ENCODE assay signal across 9 cellular contexts in genomic region chr11:59216654-59217640, GRCh38. TPM values are rescaled to one million over a fixed set of nuclear protein-coding genes. Genes with fewer than 3 reads are reported as not detected.
A peak's percentile ranks its signal among the peaks of the same experiment; 100 is the strongest.
DNase-seq lines count a peak whose midpoint lies in the region; ATAC-seq and TF ChIP-seq lines count a peak whose summit lies in the region.
"Had no signal": no experiment of that assay in that cellular context is flagged by ENCODE, and none has a peak within 500 bp of the region (broad histone marks: within the 10 kb centered on the region; RNA-seq: fewer than 3 reads in every experiment).

No MANE protein-coding gene starts in this region.

- dilution Hi-C loops in IMR-90 (cut with HindIII; ENCODE audit: low sequenced_read_pairs, unreplicated experiment): no loop called here

- H3K36me3 Mint-ChIP-seq in endodermal cell (ENCODE audit: low read depth): no peaks in the 10 kb centered on the region
- no peaks in the 10 kb centered on the region for H3K36me3 Mint-ChIP-seq in T-helper 2 cell treated with Interferon-gamma antibody and Interleukin-4, amounts not matched to agents 5 μg/mL and 100 μg/mL, for 36 hours (ENCODE audit: low read depth)

- POLR2A ChIA-PET in IMR-90 (lab: Charles Lee; ENCODE audit: unreplicated experiment): no interaction called here

- H3K4me1 ChIP-seq in IMR-90 (ENCODE audit: control insufficient read depth, insufficient read depth, low read length) (peaks cover 19% of the 10 kb centered on the region), endodermal cell (ENCODE audit: control insufficient read depth, insufficient read depth, low read length) (no peaks in the 10 kb centered on the region)

- no peaks in the 10 kb centered on the region for H3K4me1 Mint-ChIP-seq in endodermal cell
- peaks cover 6% of the 10 kb centered on the region for H3K4me1 Mint-ChIP-seq in T-helper 2 cell treated with Interferon-gamma antibody and Interleukin-4, amounts not matched to agents 5 μg/mL and 100 μg/mL, for 36 hours (ENCODE audit: low read depth)

- H3K4ac ChIP-seq in IMR-90 (ENCODE audit: low read depth, low read length): no peak overlapping the region

- intact Hi-C loops in IMR-90 (cut with micrococcal nuclease): no loop called here
- intact Hi-C loops in sciatic nerve (cut with DNase I): no loop called here

- H3K27me3 ChIP-seq in IMR-90 (ENCODE audit: control insufficient read depth, insufficient read depth, low read length) (peaks cover 12% of the 10 kb centered on the region), endodermal cell (ENCODE audit: control insufficient read depth, insufficient read depth, low read length, poor library complexity, severe bottlenecking) (no peaks in the 10 kb centered on the region)

- peak overlapping the region; percentile 48; the same call in 1 of the 2 replicates for H3K4me2 ChIP-seq in IMR-90 (ENCODE audit: low read depth, low read length)

- H3K79me1 ChIP-seq in IMR-90 (ENCODE audit: low read depth in 1 of 2, low read length in 2 of 2): no peaks in the 10 kb centered on the region

- H4K20me1 ChIP-seq in IMR-90 (ENCODE audit: insufficient read depth, low read length): no peaks in the 10 kb centered on the region

- H3K27ac Mint-ChIP-seq in endodermal cell: no peak overlapping the region
- H3K27ac Mint-ChIP-seq in T-helper 2 cell treated with Interferon-gamma antibody and Interleukin-4, amounts not matched to agents 5 μg/mL and 100 μg/mL, for 36 hours: no peak overlapping the region

- no peaks in the 10 kb centered on the region for H3K36me3 ChIP-seq in IMR-90 (ENCODE audit: control insufficient read depth, insufficient read depth, low read length)
- H3K36me3 ChIP-seq in endodermal cell (ENCODE audit: control insufficient read depth, insufficient read depth, low read length): no peaks in the 10 kb centered on the region

- H3K27ac ChIP-seq in IMR-90 (ENCODE audit: insufficient read depth, low read length) (no peak overlapping the region), endodermal cell (ENCODE audit: low read depth, low read length) (no peak overlapping the region)

- H2BK20ac ChIP-seq in IMR-90 (ENCODE audit: low read depth, low read length): peak overlapping the region; percentile 50

- H2BK15ac ChIP-seq in IMR-90 (ENCODE audit: low read depth, low read length): 0 out of 3 replicates have a peak overlapping the region, but pooled peaks have one; percentile 4

- H3K9me1 ChIP-seq in IMR-90 (ENCODE audit: insufficient read depth, low read length): peaks cover 12% of the 10 kb centered on the region

- no TSS peak for BruUV-seq in IMR-90 (replicated peaks; lab: Mats Ljungman, UMichigan)

- DNase-seq in IMR-90: peak; percentile 67
- peak; percentile 28 for DNase-seq in choroid plexus epithelial cell (ENCODE audit: low read depth)
- DNase-seq in sciatic nerve (ENCODE audit: low spot score): no peak
- DNase-seq in NCI-H774 (lab: John Stamatoyannopoulos, UW): no peak
- DNase-seq in endodermal cell: no peak
- no peak for DNase-seq in T-helper 2 cell treated with Interferon-gamma antibody and Interleukin-4, amounts not matched to agents 5 μg/mL and 100 μg/mL, for 36 hours (ENCODE audit: low spot score)

- peak overlapping the region; percentile 29 for H3K23ac ChIP-seq in IMR-90 (ENCODE audit: low read depth, low read length)

- in situ Hi-C loops in IMR-90 (cut with MboI; ENCODE audit: low sequenced_read_pairs): no loop called here

- no peak overlapping the region for H4K91ac ChIP-seq in IMR-90 (ENCODE audit: insufficient read depth, low read depth, low read length)

- peak overlapping the region; percentile 38; the same call in 1 of the 2 replicates for H3K14ac ChIP-seq in IMR-90 (replicated peaks; ENCODE audit: low read depth, low read length)

- H3K4me3 ChIP-seq in IMR-90 (ENCODE audit: insufficient read depth, low read depth, low read length) (no peak overlapping the region), choroid plexus epithelial cell (ENCODE audit: low read depth, low read length) (no peak overlapping the region), endodermal cell (ENCODE audit: low read length) (no peak overlapping the region)

- H3K9me3 ChIP-seq in IMR-90 (ENCODE audit: control insufficient read depth, insufficient read depth, low read length) (no peaks in the 10 kb centered on the region), endodermal cell (ENCODE audit: control insufficient read depth, low read length) (no peaks in the 10 kb centered on the region)

- no peak for TF ChIP-seq RAD21 in IMR-90 (IDR thresholded peaks at IDR 0.05; ENCODE audit: low read length)

- peak overlapping the region; percentile 3 for H2AFZ ChIP-seq in IMR-90 (replicated peaks; ENCODE audit: low read length, poor library complexity)

- peaks cover 6% of the 10 kb centered on the region for H3K27me3 Mint-ChIP-seq in endodermal cell (ENCODE audit: insufficient read depth)
- peaks cover 5% of the 10 kb centered on the region for H3K27me3 Mint-ChIP-seq in T-helper 2 cell treated with Interferon-gamma antibody and Interleukin-4, amounts not matched to agents 5 μg/mL and 100 μg/mL, for 36 hours (ENCODE audit: low read depth)

- peak overlapping the region; percentile 2 for H3K18ac ChIP-seq in IMR-90 (ENCODE audit: low read depth, low read length)

- H3K9ac ChIP-seq in IMR-90 (ENCODE audit: low read depth, low read length) (no peak overlapping the region), endodermal cell (ENCODE audit: extremely low read depth, low read length, poor library complexity, severe bottlenecking) (no peak overlapping the region)

- H2BK5ac ChIP-seq in IMR-90 (ENCODE audit: low read depth, low read length, poor library complexity, severe bottlenecking): no peak overlapping the region

- H3K4me3 Mint-ChIP-seq in endodermal cell: no peak overlapping the region
- H3K4me3 Mint-ChIP-seq in T-helper 2 cell treated with Interferon-gamma antibody and Interleukin-4, amounts not matched to agents 5 μg/mL and 100 μg/mL, for 36 hours: no peak overlapping the region

- no peak overlapping the region for H2AK9ac ChIP-seq in IMR-90 (replicated peaks; ENCODE audit: low read depth, low read length, poor library complexity)

- peak overlapping the region; percentile 10 to 53; a peak in 2 of 4 replicates for H4K8ac ChIP-seq in IMR-90 (ENCODE audit: low read depth in 2 of 2, low read length in 2 of 2)

- 56% methylated on average over 3 of the region's 9 CpGs; no CpG with 5 or more reads in 1 of the 2 experiments for whole genome bisulfite sequencing in IMR-90 (ENCODE audit: extremely low coverage in 2 of 2, insufficient read length in 1 of 2), 2 experiments
- 89 to 95% methylated on average over 7 to 9 of the region's 9 CpGs for WGBS in endodermal cell (ENCODE audit: insufficient coverage in 1 of 2, insufficient read length in 1 of 2), 2 experiments

- no peak overlapping the region; the same call in 1 of the 2 replicates for H4K5ac ChIP-seq in IMR-90 (ENCODE audit: low read depth, low read length)

- ATAC-seq in GM18502 (IDR thresholded peaks at IDR 0.05; ENCODE audit: poor library complexity, unreplicated experiment) (peak; percentile 90), GM21619 (IDR thresholded peaks at IDR 0.05; ENCODE audit: unreplicated experiment) (peak; percentile 87), IMR-90 (ENCODE audit: low read depth) (no peak), sciatic nerve (peak; percentile 88)

- no peaks in the 10 kb centered on the region for H3K9me3 Mint-ChIP-seq in endodermal cell
- H3K9me3 Mint-ChIP-seq in T-helper 2 cell treated with Interferon-gamma antibody and Interleukin-4, amounts not matched to agents 5 μg/mL and 100 μg/mL, for 36 hours: no peaks in the 10 kb centered on the region

- no peak for TF ChIP-seq POLR2A in IMR-90 (IDR thresholded peaks at IDR 0.05; ENCODE audit: low read depth, low read length)

- no peak overlapping the region for H3K56ac ChIP-seq in IMR-90 (ENCODE audit: extremely low read depth, insufficient read depth, low read length)

- CTCF ChIA-PET in IMR-90 (lab: Yijun Ruan, JAX): no interaction called here

- peak overlapping the region; percentile 70; the same call in 1 of the 2 replicates for H2BK120ac ChIP-seq in IMR-90 (ENCODE audit: low read depth, low read length)

- H2AK5ac ChIP-seq in IMR-90 (ENCODE audit: low read depth, low read length): no peak overlapping the region

- TF ChIP-seq CTCF in IMR-90 (conservative IDR thresholded peaks at IDR 0.05; ENCODE audit: low read depth, low read length) (no peak), choroid plexus epithelial cell (conservative IDR thresholded peaks at IDR 0.05; ENCODE audit: low read depth, low read length) (no peak), endodermal cell (conservative IDR thresholded peaks at IDR 0.05) (no peak)

TF ChIP-seq in IMR-90, 13 proteins besides CTCF, POLR2A, EP300 and RAD21:
- TF ChIP-seq FOS (IDR thresholded peaks at IDR 0.05; ENCODE audit: low read depth, low read length): no peak
- no peak for TF ChIP-seq RCOR1 (IDR thresholded peaks at IDR 0.05; ENCODE audit: insufficient replicate concordance, low read length)
- no peak for TF ChIP-seq MAFK (IDR thresholded peaks at IDR 0.05; ENCODE audit: low read depth, low read length)
- no peak for TF ChIP-seq CHD1 (IDR thresholded peaks at IDR 0.05; ENCODE audit: low read depth, low read length)
- no peak for TF ChIP-seq MXI1 (IDR thresholded peaks at IDR 0.05; ENCODE audit: borderline replicate concordance, low read depth, low read length)
- TF ChIP-seq SMC3 (IDR thresholded peaks at IDR 0.05; ENCODE audit: low read depth, low read length): no peak
- peak; percentile 80 for TF ChIP-seq BHLHE40 (IDR thresholded peaks at IDR 0.05; ENCODE audit: low read depth, low read length)

RNA-seq across cellular contexts. Expression of gene MPEG1, which starts 4.2 kb away (rescaled TPM):
- total RNA-seq in IMR-90 (2012; rRNA removed) (not detected in 2 replicates), sciatic nerve (18.0 TPM), endodermal cell (not detected)
- not detected in 2 replicates for polyA plus RNA-seq in IMR-90 (2012; rRNA removed)
- not detected in 2 replicates for polyA plus RNA-seq in IMR-90 (2012; cell fraction: cytosol; rRNA removed)
- polyA plus RNA-seq in IMR-90 (2012; cell fraction: nucleus; rRNA removed; ENCODE audit: low replicate concordance): not detected in 2 replicates
- polyA plus RNA-seq in endodermal cell (2013, experiment 1 of 2): not detected
- not detected for polyA plus RNA-seq in endodermal cell (2013, experiment 2 of 2)
- total RNA-seq: myocyte had no signal

RNA-seq across cellular contexts. Expression of gene DTX4, which starts 45.0 kb away (rescaled TPM):
- 2.5 and 2.7 TPM in 2 replicates for total RNA-seq in IMR-90 (2012; rRNA removed)
- 3.0 and 3.1 TPM in 2 replicates for polyA plus RNA-seq in IMR-90 (2012; rRNA removed)
- 1.1 and 1.5 TPM in 2 replicates for polyA plus RNA-seq in IMR-90 (2012; cell fraction: cytosol; rRNA removed)
- polyA plus RNA-seq in IMR-90 (2012; cell fraction: nucleus; rRNA removed; ENCODE audit: low replicate concordance): 3.8 and 4.2 TPM in 2 replicates
- total RNA-seq in sciatic nerve: 35.9 TPM
- total RNA-seq in endodermal cell: 10 to 100 TPM; 16.1 to 16.6 TPM
- polyA plus RNA-seq in endodermal cell (2013, experiment 1 of 2): 122 TPM
- 107 TPM for polyA plus RNA-seq in endodermal cell (2013, experiment 2 of 2)

Comparison
In these comparisons a context has a peak if more than half of its experiments do, and no peak if none do; other contexts are left out.
1. DNase-seq: peak in IMR-90 (single experiment) and choroid plexus epithelial cell (single experiment); none in sciatic nerve (single experiment), NCI-H774 (single experiment), endodermal cell (single experiment) and T-helper 2 cell treated with Interferon-gamma antibody and Interleukin-4, amounts not matched to agents 5 μg/mL and 100 μg/mL, for 36 hours (single experiment).
2. RNA of gene MPEG1, which starts 4.2 kb away (total RNA-seq): 18.0 TPM in sciatic nerve (single experiment); not detected in IMR-90 and not detected in endodermal cell; every median in the first group is over 10 times any median in the second.